In the genomic region with DNA sequence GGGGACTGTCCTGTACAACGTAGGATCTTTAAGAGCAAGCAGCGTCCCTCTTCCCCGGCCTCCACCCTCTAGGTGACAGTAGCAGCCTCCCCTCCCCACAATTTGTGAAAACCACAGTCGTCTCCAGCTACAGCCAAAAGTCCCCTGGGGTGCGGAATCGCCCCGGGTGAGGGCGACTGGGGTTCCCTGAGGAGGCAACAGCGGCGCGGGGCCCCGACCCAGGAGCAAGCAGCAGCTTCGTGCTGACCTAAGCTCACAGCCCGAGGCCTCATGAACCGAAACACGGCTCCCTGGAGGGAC, we compare ENCODE assay signal across 8 cellular contexts. TPM values are rescaled to one million over a fixed set of nuclear protein-coding genes. Genes with fewer than 3 reads are reported as not detected.
DNase-seq lines count a peak whose midpoint lies in the region; ATAC-seq lines count a peak whose summit lies in the region.

No MANE protein-coding gene starts in this region.

- DNase-seq in activated CD8-positive, alpha-beta memory T cell treated with anti-CD3 and anti-CD28 coated beads, Interleukin-2, amount 10 ng/mL, durations not matched to agents 7 days and 5 days, result no peak
- DNase-seq in activated CD8-positive, alpha-beta memory T cell treated with anti-CD3 and anti-CD28 coated beads, Interleukin-2, amount 50 U/mL, for 48 hours, result no peak
- DNase-seq in substantia nigra (lab: John Stamatoyannopoulos, UW) (peak in 1 of 49 donors; percentile 37), inferior parietal cortex (ENCODE audit: extremely low spot score) (no peak), occipital lobe (lab: John Stamatoyannopoulos, UW) (no peak)

- H3K27ac ChIP-seq in substantia nigra (ENCODE audit: low read depth, low read length, poor library complexity, severe bottlenecking), result peak overlapping the region; percentile 97

- peaks cover 16% of the 10 kb centered on the region for H3K36me3 Mint-ChIP-seq in activated CD8-positive, alpha-beta memory T cell treated with anti-CD3 and anti-CD28 coated beads, Interleukin-2, amount 10 ng/mL, durations not matched to agents 7 days and 5 days
- peaks cover 52% of the 10 kb centered on the region for H3K36me3 Mint-ChIP-seq in activated T-helper 17 cell treated with anti-CD3 and anti-CD28 coated beads, Interleukin-2, amount 50 U/mL, for 72 hours (ENCODE audit: low read depth)

- H3K27me3 Mint-ChIP-seq in activated CD8-positive, alpha-beta memory T cell treated with anti-CD3 and anti-CD28 coated beads, Interleukin-2, amount 10 ng/mL, durations not matched to agents 7 days and 5 days, result no peaks in the 10 kb centered on the region
- no peaks in the 10 kb centered on the region for H3K27me3 Mint-ChIP-seq in activated T-helper 17 cell treated with anti-CD3 and anti-CD28 coated beads, Interleukin-2, amount 50 U/mL, for 72 hours

- CTCF ChIA-PET in activated CD8-positive, alpha-beta memory T cell treated with anti-CD3 and anti-CD28 coated beads, Interleukin-2, amount 10 ng/mL, durations not matched to agents 7 days and 5 days (lab: Charles Lee), result interaction anchor here (0.9 kb wide), 1 partner anchor 252 kb away, joined by 3 read pairs; no protein-coding TSS in a partner anchor

- ATAC-seq in activated CD8-positive, alpha-beta memory T cell treated with anti-CD3 and anti-CD28 coated beads, Interleukin-2, amount 10 ng/mL, durations not matched to agents 7 days and 5 days, result peak; percentile 15
- peak; percentile 23 for ATAC-seq in HG03103 (IDR thresholded peaks at IDR 0.05; ENCODE audit: low read depth, unreplicated experiment)
- ATAC-seq in activated T-helper 17 cell treated with anti-CD3 and anti-CD28 coated beads, Interleukin-2, amount 50 U/mL, for 72 hours (replicated peaks), result peak; percentile 5

- H3K4me3 ChIP-seq in iPS-18c (ENCODE audit: insufficient read depth, low read depth, low read length), result peak overlapping the region; percentile 64; the same call in 1 of the 2 replicates

- H3K4me1 Mint-ChIP-seq in activated CD8-positive, alpha-beta memory T cell treated with anti-CD3 and anti-CD28 coated beads, Interleukin-2, amount 10 ng/mL, durations not matched to agents 7 days and 5 days, result peaks cover 16% of the 10 kb centered on the region
- peaks cover 13% of the 10 kb centered on the region for H3K4me1 Mint-ChIP-seq in activated T-helper 17 cell treated with anti-CD3 and anti-CD28 coated beads, Interleukin-2, amount 50 U/mL, for 72 hours

- H3K27ac Mint-ChIP-seq in activated CD8-positive, alpha-beta memory T cell treated with anti-CD3 and anti-CD28 coated beads, Interleukin-2, amount 10 ng/mL, durations not matched to agents 7 days and 5 days, result peak overlapping the region; percentile 95
- peak overlapping the region; percentile 76 for H3K27ac Mint-ChIP-seq in activated T-helper 17 cell treated with anti-CD3 and anti-CD28 coated beads, Interleukin-2, amount 50 U/mL, for 72 hours

- H3K4me3 Mint-ChIP-seq in activated CD8-positive, alpha-beta memory T cell treated with anti-CD3 and anti-CD28 coated beads, Interleukin-2, amount 10 ng/mL, durations not matched to agents 7 days and 5 days, result peak overlapping the region; percentile 81
- H3K4me3 Mint-ChIP-seq in activated T-helper 17 cell treated with anti-CD3 and anti-CD28 coated beads, Interleukin-2, amount 50 U/mL, for 72 hours, result peak overlapping the region; percentile 83

- H3K9me3 Mint-ChIP-seq in activated CD8-positive, alpha-beta memory T cell treated with anti-CD3 and anti-CD28 coated beads, Interleukin-2, amount 10 ng/mL, durations not matched to agents 7 days and 5 days (ENCODE audit: low read depth), result peaks cover 3% of the 10 kb centered on the region
- no peaks in the 10 kb centered on the region for H3K9me3 Mint-ChIP-seq in activated T-helper 17 cell treated with anti-CD3 and anti-CD28 coated beads, Interleukin-2, amount 50 U/mL, for 72 hours

- H3K9me3 ChIP-seq in iPS-18c (ENCODE audit: control insufficient read depth, insufficient read depth, low read length), result peaks cover 9% of the 10 kb centered on the region

RNA-seq across cellular contexts. Expression of a gene that starts 0.3 kb away (rescaled TPM):
- 10 to 100 TPM; 16.0 to 26.3 TPM for total RNA-seq in activated CD8-positive, alpha-beta memory T cell treated with anti-CD3 and anti-CD28 coated beads, Interleukin-2, amount 10 ng/mL, durations not matched to agents 7 days and 5 days
- total RNA-seq in activated T-helper 17 cell treated with anti-CD3 and anti-CD28 coated beads, Interleukin-2, amount 50 U/mL, for 72 hours, result 10 to 100 TPM; 24.7 to 66.6 TPM
- total RNA-seq in occipital lobe, result 49.1 TPM

RNA-seq across cellular contexts. Expression of a gene that starts 0.4 kb away (rescaled TPM):
- not detected for total RNA-seq in activated CD8-positive, alpha-beta memory T cell treated with anti-CD3 and anti-CD28 coated beads, Interleukin-2, amount 10 ng/mL, durations not matched to agents 7 days and 5 days
- total RNA-seq in activated T-helper 17 cell treated with anti-CD3 and anti-CD28 coated beads, Interleukin-2, amount 50 U/mL, for 72 hours, result not detected
- not detected for total RNA-seq in occipital lobe
